34 cellular contexts compared by ENCODE assay signal in the genomic region with DNA sequence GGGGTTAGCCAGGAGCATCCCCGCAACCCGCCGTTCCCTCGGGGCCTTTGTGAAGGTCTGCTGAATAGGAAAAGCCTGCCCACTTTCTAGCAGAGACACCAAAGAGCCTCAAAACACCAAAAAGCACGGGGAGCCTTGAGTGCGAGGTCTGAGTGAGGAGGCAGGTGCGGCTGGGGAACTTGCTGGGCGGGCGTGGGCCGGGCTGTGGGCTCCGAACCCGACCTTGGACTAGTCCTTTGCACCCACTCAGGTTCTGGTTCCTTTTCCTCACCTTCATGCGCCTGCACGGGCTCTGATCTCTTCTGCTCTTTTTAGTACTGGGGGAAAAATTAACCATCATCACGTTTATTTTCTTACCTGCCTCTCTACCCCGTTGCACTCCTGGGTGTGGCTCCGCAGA.
"Had no signal": no experiment of that assay in that cellular context is flagged by ENCODE, and none has a peak within 500 bp of the region (broad histone marks: within the 10 kb centered on the region; RNA-seq: fewer than 3 reads in every experiment).

No MANE protein-coding gene starts in this region.

- H3K4me3 ChIP-seq: ascending aorta, breast epithelium, Peyer's patch had no signal

- H3K36me3 ChIP-seq: breast epithelium, Peyer's patch had no signal

- H3K27ac ChIP-seq: ascending aorta, KMS-11, Peyer's patch, RWPE1, VCaP had no signal

- H3K27me3 ChIP-seq: ascending aorta, breast epithelium, Peyer's patch had no signal

- H3K9me3 ChIP-seq: ascending aorta, breast epithelium, Peyer's patch had no signal

- DNase-seq: activated B cell treated with CpG ODN at 0.5 μM for 24 hours; activated CD4-positive, alpha-beta memory T cell treated with anti-CD3 and anti-CD28 coated beads, Interleukin-2, amount 10 ng/mL, durations not matched to agents 7 days and 5 days; activated CD4-positive, alpha-beta T cell treated with anti-CD3 and anti-CD28 coated beads for 4 hours; activated CD4-positive, CD25-positive, alpha-beta regulatory T cell treated with anti-CD3 and anti-CD28 coated beads, Interleukin-2, amount 50 U/mL, for 72 hours; activated CD8-positive, alpha-beta memory T cell treated with anti-CD3 and anti-CD28 coated beads for 24 hours; activated CD8-positive, alpha-beta memory T cell treated with anti-CD3 and anti-CD28 coated beads, Interleukin-2, amount 10 ng/mL, durations not matched to agents 7 days and 5 days; activated CD8-positive, alpha-beta memory T cell treated with anti-CD3 and anti-CD28 coated beads, Interleukin-2, amount 50 U/mL, for 48 hours; activated effector memory CD4-positive, alpha-beta T cell treated with Interleukin-2 at 50 U/mL for 16 hours; activated naive CD4-positive, alpha-beta T cell; activated naive CD4-positive, alpha-beta T cell treated with anti-CD3 and anti-CD28 coated beads, Interleukin-2, amount 50 U/mL, for 16 hours; activated naive CD8-positive, alpha-beta T cell treated with anti-CD3 and anti-CD28 coated beads for 36 hours; activated T-cell treated with anti-CD3 and anti-CD28 coated beads, Interleukin-2, amount 50 U/mL, for 48 hours; amniotic stem cell; cerebellar nuclear complex; MM.1S; MV-4-11; NCI-H1092; NCI-H1436 treated with DMSO at 0.1 percent for 48 hours; NCI-H1694 treated with DMSO at 0.1 percent for 48 hours; NCI-H2029; NCI-H345; NCI-H524 treated with DMSO at 0.1 percent for 48 hours; PC-3; Peyer's patch; SIG-M5; SW 1271; T-helper 1 cell; T-helper 2 cell; T-helper 9 cell had no signal

- H3K9ac ChIP-seq: KMS-11 had no signal

- H3K4me2 ChIP-seq: KMS-11 had no signal
